In genomic region chr15:59521443-59521842, GRCh38 we compare ENCODE assay signal across 15 cellular contexts.
DNase-seq lines count a peak whose midpoint lies in the region; ATAC-seq, FAIRE-seq and TF ChIP-seq lines count a peak whose summit lies in the region.
"Had no signal": no experiment of that assay in that cellular context is flagged by ENCODE, and none has a peak within 500 bp of the region (broad histone marks: within the 10 kb centered on the region; RNA-seq: fewer than 3 reads in every experiment).

No MANE protein-coding gene starts in this region.

- no peaks in the 10 kb centered on the region for H3K9me2 ChIP-seq in OCI-LY1 (ENCODE audit: low read depth, low read length)

- DNase-seq in CD1c-positive myeloid dendritic cell (ENCODE audit: extremely low spot score) (peak; percentile 66), GM12878 (ENCODE audit: low read depth, low spot score) (no peak), amniotic stem cell (lab: John Stamatoyannopoulos, UW) (no peak), omental fat pad (ENCODE audit: low spot score) (no peak), GDM1 (lab: John Stamatoyannopoulos, UW) (no peak)
- DNase-seq in stimulated activated naive B cell treated with anti-CD40 and anti-IgM and Interleukin-4, amounts not matched to agents 10 μg/mL and 1 μg/mL and 100 μg/mL, for 72 hours: no peak
- DNase-seq: Calu3; CD4-positive, alpha-beta T cell; DMS 273 treated with DMSO at 0.1 percent for 48 hours; H7; IMR-90 had no signal

- H3K9me3 ChIP-seq in OCI-LY1 (ENCODE audit: low read length): no peaks in the 10 kb centered on the region
- H3K9me3 ChIP-seq in GM12878 (replicated peaks; ENCODE audit: control insufficient read depth, insufficient read depth, low read length): no peaks in the 10 kb centered on the region
- H3K9me3 ChIP-seq: A549 had no signal

- H3K36me3 Mint-ChIP-seq in stimulated activated naive B cell treated with anti-CD40 and anti-IgM and Interleukin-4, amounts not matched to agents 10 μg/mL and 1 μg/mL and 100 μg/mL, for 72 hours: peaks cover 3 to 6% of the 10 kb centered on the region in 2 donors

- H3K4me2 ChIP-seq in OCI-LY1 (ENCODE audit: low read length): no peak overlapping the region
- peak overlapping the region; percentile 68 for H3K4me2 ChIP-seq in GM12878 (ENCODE audit: control insufficient read depth, insufficient read depth)
- H3K4me2 ChIP-seq: A549, GM23338 had no signal

- H3K9ac ChIP-seq in OCI-LY1 (ENCODE audit: low read length): no peak overlapping the region; the same call in 1 of the 2 replicates
- H3K9ac ChIP-seq in GM12878 (ENCODE audit: control insufficient read depth, insufficient read depth, low read length): no peak overlapping the region

- H3K4me3 Mint-ChIP-seq in stimulated activated naive B cell treated with anti-CD40 and anti-IgM and Interleukin-4, amounts not matched to agents 10 μg/mL and 1 μg/mL and 100 μg/mL, for 72 hours: peak overlapping the region in 1 of 2 donors; percentile 19
- H3K4me3 Mint-ChIP-seq: CD4-positive, alpha-beta T cell; GM23338 had no signal

- no peaks in the 10 kb centered on the region for H3K27me3 Mint-ChIP-seq in stimulated activated naive B cell treated with anti-CD40 and anti-IgM and Interleukin-4, amounts not matched to agents 10 μg/mL and 1 μg/mL and 100 μg/mL, for 72 hours
- H3K27me3 Mint-ChIP-seq: CD4-positive, alpha-beta T cell had no signal

- intact Hi-C loops in GM12878 (cut with micrococcal nuclease; ENCODE audit: unreplicated experiment): no loop called here

- in situ Hi-C loops in GM12878 (cut with MboI): loop anchor here (10.0 kb wide), 1 partner anchor 1297 kb away; no protein-coding TSS in a partner anchor

- H3K36me3 ChIP-seq in OCI-LY1 (ENCODE audit: insufficient read depth, low read length) (peaks cover 31% of the 10 kb centered on the region), GM12878 (ENCODE audit: control insufficient read depth in 2 of 2, insufficient read depth in 2 of 2, low read length in 1 of 2) (no peaks in the 10 kb centered on the region)

- H3K27me3 ChIP-seq in OCI-LY1 (ENCODE audit: insufficient read depth, low read length): no peaks in the 10 kb centered on the region
- no peaks in the 10 kb centered on the region for H3K27me3 ChIP-seq in GM12878 (replicated peaks in 1 of 2; ENCODE audit: control insufficient read depth in 2 of 2, insufficient read depth in 2 of 2, low read length in 1 of 2)

- no TSS peak for BruUV-seq in GM12878 (replicated peaks; lab: Mats Ljungman, UMichigan)

- peaks cover 39 to 62% of the 10 kb centered on the region in 2 donors for H3K4me1 Mint-ChIP-seq in stimulated activated naive B cell treated with anti-CD40 and anti-IgM and Interleukin-4, amounts not matched to agents 10 μg/mL and 1 μg/mL and 100 μg/mL, for 72 hours

- POLR2A ChIA-PET in GM12878 (lab: Charles Lee): no interaction called here

- no peaks in the 10 kb centered on the region for H3K9me3 Mint-ChIP-seq in stimulated activated naive B cell treated with anti-CD40 and anti-IgM and Interleukin-4, amounts not matched to agents 10 μg/mL and 1 μg/mL and 100 μg/mL, for 72 hours
- H3K9me3 Mint-ChIP-seq: CD4-positive, alpha-beta T cell; GM23338 had no signal

- no peaks in the 10 kb centered on the region for H4K20me1 ChIP-seq in OCI-LY1 (ENCODE audit: insufficient read depth, low read length)
- H4K20me1 ChIP-seq in GM12878 (ENCODE audit: control insufficient read depth, insufficient read depth): no peaks in the 10 kb centered on the region

- H3K79me2 ChIP-seq in OCI-LY1 (ENCODE audit: insufficient read depth, low read length) (no peaks in the 10 kb centered on the region), GM12878 (ENCODE audit: control insufficient read depth, insufficient read depth, low read length) (no peaks in the 10 kb centered on the region)

- peak in 1 of 2 experiments; percentile 51; a peak in 1 of 4 replicates for TF ChIP-seq EP300 in GM12878 (IDR thresholded peaks at IDR 0.05; ENCODE audit: borderline replicate concordance in 1 of 2, control insufficient read depth in 1 of 2, low read depth in 2 of 2, low read length in 2 of 2)

- peak overlapping the region; percentile 93 for H3K27ac ChIP-seq in OCI-LY1 (ENCODE audit: low read depth, low read length, poor library complexity, severe bottlenecking)
- peak overlapping the region; percentile 49 for H3K27ac ChIP-seq in GM12878 (ENCODE audit: control insufficient read depth, insufficient read depth)
- H3K27ac ChIP-seq: A549 had no signal

- SMC1A ChIA-PET in GM12878 (lab: Charles Lee; ENCODE audit: uncharacterized antibody, unreplicated experiment): no interaction called here

- peaks cover 4% of the 10 kb centered on the region; the same call in 1 of the 2 replicates for H3F3A ChIP-seq in OCI-LY1 (ENCODE audit: insufficient read depth, low read length)

- H3K4me3 ChIP-seq in OCI-LY1 (ENCODE audit: low read depth, low read length, poor library complexity, severe bottlenecking) (no peak overlapping the region), GM12878 (no peak overlapping the region)
- H3K4me3 ChIP-seq: A549, GM23338 had no signal

- peaks cover 51% of the 10 kb centered on the region for H3K4me1 ChIP-seq in OCI-LY1 (ENCODE audit: insufficient read depth, low read length, severe bottlenecking)
- H3K4me1 ChIP-seq in GM12878 (ENCODE audit: control insufficient read depth, insufficient read depth, low read length): peaks cover 38% of the 10 kb centered on the region
- H3K4me1 ChIP-seq: A549 had no signal

- FAIRE-seq in GM12878 (lab: Jason Lieb, UNC): no peak
- FAIRE-seq: GM12892 had no signal

- no peak overlapping the region for H2AFZ ChIP-seq in OCI-LY1 (ENCODE audit: low read length)
- peak overlapping the region; percentile 29 for H2AFZ ChIP-seq in GM12878 (ENCODE audit: control insufficient read depth, low read depth, low read length)
- H2AFZ ChIP-seq: GM23338 had no signal

- WGBS in GM12878 (ENCODE audit: insufficient coverage, insufficient replicate concordance, low lambda C conversion rate, missing lambda C conversion rate): 54% methylated on average over 5 of the region's 5 CpGs

- CTCF ChIA-PET in GM12878 (lab: Yijun Ruan, JAX): interaction anchor here (2.2 kb wide), 1 partner anchor 11 kb away, joined by 7 read pairs; no protein-coding TSS in a partner anchor

- H3K27ac Mint-ChIP-seq in stimulated activated naive B cell treated with anti-CD40 and anti-IgM and Interleukin-4, amounts not matched to agents 10 μg/mL and 1 μg/mL and 100 μg/mL, for 72 hours: peak overlapping the region; percentile 87
- H3K27ac Mint-ChIP-seq: CD4-positive, alpha-beta T cell; GM23338 had no signal

- TF ChIP-seq POLR2A in GM12878 (IDR thresholded peaks at IDR 0.05; ENCODE audit: low read depth, low read length): no peak

- RAD21 ChIA-PET in GM12878 (lab: Charles Lee; ENCODE audit: unreplicated experiment): no interaction called here

- TF ChIP-seq RAD21 in GM12878 (IDR thresholded peaks at IDR 0.05; ENCODE audit: insufficient read depth, low read depth, low read length): no peak

- TF ChIP-seq CTCF in OCI-LY1 (IDR thresholded peaks at IDR 0.05; ENCODE audit: low read length): no peak
- no peak for TF ChIP-seq CTCF in GM12878 (IDR thresholded peaks at IDR 0.05 in 2 of 3, conservative IDR thresholded peaks at IDR 0.05 in 1 of 3; ENCODE audit: control insufficient read depth in 2 of 3, extremely low read depth in 1 of 3, insufficient read depth in 1 of 3, low read depth in 3 of 3, low read length in 3 of 3)
- TF ChIP-seq CTCF in omental fat pad (IDR thresholded peaks at IDR 0.05): no peak

- peak; percentile 15; the same call in 1 of the 3 replicates for ATAC-seq in GM12878
- peak; percentile 25 to 37 for ATAC-seq in stimulated activated naive B cell treated with anti-CD40 and anti-IgM and Interleukin-4, amounts not matched to agents 10 μg/mL and 1 μg/mL and 100 μg/mL, for 72 hours (replicated peaks)
- no peak for ATAC-seq in omental fat pad (ENCODE audit: low FRiP score)
- ATAC-seq: A549, GM23338 had no signal

TF ChIP-seq in GM12878, 131 proteins besides CTCF, POLR2A, EP300 and RAD21 (continues in another document):
- no peak for TF ChIP-seq TCF12 (IDR thresholded peaks at IDR 0.05; ENCODE audit: low read depth, low read length)
- no peak for TF ChIP-seq KLF5 (IDR thresholded peaks at IDR 0.05; ENCODE audit: partially characterized antibody)
- no peak for TF ChIP-seq MEF2A (IDR thresholded peaks at IDR 0.05; ENCODE audit: insufficient read depth, low read depth, low read length)
- TF ChIP-seq MTA3 (IDR thresholded peaks at IDR 0.05; ENCODE audit: borderline replicate concordance, low read length): no peak
- no peak for TF ChIP-seq CEBPZ (IDR thresholded peaks at IDR 0.05; ENCODE audit: low read depth, low read length)
- TF ChIP-seq RELA (IDR thresholded peaks at IDR 0.05; ENCODE audit: borderline replicate concordance, partially characterized antibody): peak; percentile 49
